19 cellular contexts compared by ENCODE assay signal in the genomic region with DNA sequence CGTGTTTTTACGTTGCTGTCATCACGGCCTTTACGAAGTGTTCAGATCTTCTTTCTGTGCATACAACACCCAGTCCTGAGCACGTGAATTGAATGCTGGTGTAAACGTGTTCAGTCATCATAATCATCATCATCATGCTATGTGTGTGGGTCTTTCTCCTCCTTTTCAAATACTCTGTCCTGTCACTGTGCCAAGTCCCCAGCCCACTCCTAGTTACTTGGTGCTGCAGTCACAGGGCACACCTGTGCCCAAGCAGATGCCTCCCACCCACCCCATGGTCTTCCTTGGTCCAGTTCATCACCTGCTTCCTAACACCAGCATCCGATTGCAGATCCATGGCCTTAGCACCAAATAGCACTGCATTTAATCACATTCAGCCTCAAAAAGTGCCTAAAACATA.
A peak's percentile ranks its signal among the peaks of the same experiment; 100 is the strongest.
DNase-seq lines count a peak whose midpoint lies in the region; ATAC-seq and TF ChIP-seq lines count a peak whose summit lies in the region.
"Had no signal": no experiment of that assay in that cellular context is flagged by ENCODE, and none has a peak within 500 bp of the region (broad histone marks: within the 10 kb centered on the region; RNA-seq: fewer than 3 reads in every experiment).

No MANE protein-coding gene starts in this region.

- 90% methylated on average over 7 of the region's 7 CpGs for WGBS in esophagus muscularis mucosa

- no peak overlapping the region for H3K4me3 Mint-ChIP-seq in stimulated activated naive CD8-positive, alpha-beta T cell treated with anti-CD3 and anti-CD28 coated beads, Interleukin-15, amount 100 ng/mL, for 72 hours
- H3K4me3 Mint-ChIP-seq: B cell; CD4-positive, alpha-beta T cell; CD8-positive, alpha-beta T cell had no signal

- H3K27me3 ChIP-seq in esophagus muscularis mucosa (peaks cover 0 to 21% (median 0%) of the 10 kb centered on the region in 4 donors), upper lobe of right lung (peaks cover 12% of the 10 kb centered on the region)
- H3K27me3 ChIP-seq: BLaER1 treated with 17β-estradiol and CSF1 and Interleukin-3, amounts not matched to agents 10 nM and 100 nM had no signal

- no peaks in the 10 kb centered on the region for H3K4me1 Mint-ChIP-seq in stimulated activated naive CD8-positive, alpha-beta T cell treated with anti-CD3 and anti-CD28 coated beads, Interleukin-15, amount 100 ng/mL, for 72 hours
- H3K4me1 Mint-ChIP-seq: B cell had no signal

- H3K27ac Mint-ChIP-seq in stimulated activated naive CD8-positive, alpha-beta T cell treated with anti-CD3 and anti-CD28 coated beads, Interleukin-15, amount 100 ng/mL, for 72 hours: no peak overlapping the region
- H3K27ac Mint-ChIP-seq: B cell; CD4-positive, alpha-beta T cell; CD8-positive, alpha-beta T cell had no signal

- peak; percentile 5 for DNase-seq in NCI-H748 (lab: John Stamatoyannopoulos, UW; ENCODE audit: unreplicated experiment)
- DNase-seq in NCI-H748 treated with DMSO at 0.1 percent for 48 hours (lab: John Stamatoyannopoulos, UW): no peak
- DNase-seq in esophagus muscularis mucosa (ENCODE audit: extremely low spot score): peak; percentile 60
- DNase-seq in upper lobe of right lung: peak; percentile 20
- no peak for DNase-seq in stimulated activated naive CD8-positive, alpha-beta T cell treated with anti-CD3 and anti-CD28 coated beads, Interleukin-15, amount 100 ng/mL, for 72 hours
- DNase-seq in Kasumi-1 (lab: John Stamatoyannopoulos, UW): no peak
- DNase-seq: AML-193; Caco-2; Calu3; CD4-positive, alpha-beta T cell; CD8-positive, alpha-beta T cell; DMS79 treated with DMSO at 0.1 percent for 48 hours; GF-D8 had no signal

- TF ChIP-seq CTCF in esophagus muscularis mucosa (IDR thresholded peaks at IDR 0.05): no peak
- no peak for TF ChIP-seq CTCF in upper lobe of right lung (IDR thresholded peaks at IDR 0.05)

- H3K9me3 ChIP-seq in esophagus muscularis mucosa (no peaks in the 10 kb centered on the region), upper lobe of right lung (no peaks in the 10 kb centered on the region)
- H3K9me3 ChIP-seq: A549; BLaER1 treated with 17β-estradiol and CSF1 and Interleukin-3, amounts not matched to agents 10 nM and 100 nM; Caco-2 had no signal

- no peak for TF ChIP-seq EP300 in esophagus muscularis mucosa (IDR thresholded peaks at IDR 0.05)

- H3K27me3 Mint-ChIP-seq in stimulated activated naive CD8-positive, alpha-beta T cell treated with anti-CD3 and anti-CD28 coated beads, Interleukin-15, amount 100 ng/mL, for 72 hours: peaks cover 11% of the 10 kb centered on the region

- no peaks in the 10 kb centered on the region for H3K9me3 Mint-ChIP-seq in stimulated activated naive CD8-positive, alpha-beta T cell treated with anti-CD3 and anti-CD28 coated beads, Interleukin-15, amount 100 ng/mL, for 72 hours
- H3K9me3 Mint-ChIP-seq: CD4-positive, alpha-beta T cell; CD8-positive, alpha-beta T cell had no signal

- H3K36me3 ChIP-seq in esophagus muscularis mucosa (no peaks in the 10 kb centered on the region), upper lobe of right lung (no peaks in the 10 kb centered on the region)
- H3K36me3 ChIP-seq: BLaER1 treated with 17β-estradiol and CSF1 and Interleukin-3, amounts not matched to agents 10 nM and 100 nM had no signal

- H3K27ac ChIP-seq in esophagus muscularis mucosa (replicated peaks in 1 of 4): no peak overlapping the region
- no peak overlapping the region for H3K27ac ChIP-seq in upper lobe of right lung
- H3K27ac ChIP-seq: 22Rv1; A549; BLaER1 treated with 17β-estradiol and CSF1 and Interleukin-3, amounts not matched to agents 10 nM and 100 nM; C4-2B had no signal

- intact Hi-C loops in esophagus muscularis mucosa (cut with DNase I) (no loop called here), upper lobe of right lung (cut with DNase I) (no loop called here)

- H3K4me3 ChIP-seq in esophagus muscularis mucosa (no peak overlapping the region), upper lobe of right lung (no peak overlapping the region)
- H3K4me3 ChIP-seq: A549; BLaER1 treated with 17β-estradiol and CSF1 and Interleukin-3, amounts not matched to agents 10 nM and 100 nM had no signal

- no peak for ATAC-seq in upper lobe of right lung
- no peak for ATAC-seq in stimulated activated naive CD8-positive, alpha-beta T cell treated with anti-CD3 and anti-CD28 coated beads, Interleukin-15, amount 100 ng/mL, for 72 hours
- no peak for ATAC-seq in GM21528 (IDR thresholded peaks at IDR 0.05; ENCODE audit: low FRiP score, unreplicated experiment)
- ATAC-seq: A549; CD8-positive, alpha-beta T cell had no signal

- H3K4me1 ChIP-seq in esophagus muscularis mucosa: no peaks in the 10 kb centered on the region
- no peaks in the 10 kb centered on the region for H3K4me1 ChIP-seq in upper lobe of right lung
- H3K4me1 ChIP-seq: A549, Caco-2 had no signal

- TF ChIP-seq POLR2A in esophagus muscularis mucosa (IDR thresholded peaks at IDR 0.05; ENCODE audit: low read depth): no peak

Comparison
In these comparisons a context has a peak if more than half of its experiments do, and no peak if none do; other contexts are left out.
1. DNase-seq: peak in NCI-H748 (single experiment), esophagus muscularis mucosa (single experiment) and upper lobe of right lung (single experiment); none in NCI-H748 treated with DMSO at 0.1 percent for 48 hours (single experiment), stimulated activated naive CD8-positive, alpha-beta T cell treated with anti-CD3 and anti-CD28 coated beads, Interleukin-15, amount 100 ng/mL, for 72 hours (0 of 2) and Kasumi-1 (0 of 2).